Comparison of ENCODE assay signal across 1 cellular context in the genomic region with DNA sequence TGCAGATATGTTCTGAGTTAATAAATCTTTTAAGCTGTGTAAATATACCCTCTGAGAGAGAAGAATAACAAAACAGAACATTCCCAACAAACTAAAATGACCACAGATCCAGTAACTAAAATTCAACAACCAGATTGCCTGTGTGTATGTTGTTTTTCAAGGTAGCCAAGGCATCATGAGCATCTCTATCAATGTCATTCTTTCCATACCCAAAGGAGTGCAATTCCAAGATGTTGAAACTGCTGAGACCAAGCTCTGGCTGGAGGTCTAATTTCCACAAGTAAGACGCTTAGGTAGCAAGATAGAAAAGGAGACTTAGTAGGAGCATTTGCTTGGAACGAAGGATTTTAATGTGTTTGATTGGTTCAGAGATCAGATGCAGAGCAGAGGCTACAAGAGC.
TF ChIP-seq lines count a peak whose summit lies in the region.

No MANE protein-coding gene starts in this region.

TF ChIP-seq in IMR-90, 13 proteins besides CTCF, POLR2A, EP300 and RAD21:
- no peak for TF ChIP-seq CHD1 (IDR thresholded peaks at IDR 0.05; ENCODE audit: low read depth, low read length)
- no peak for TF ChIP-seq MAZ (IDR thresholded peaks at IDR 0.05; ENCODE audit: borderline replicate concordance, low read depth, low read length)
TF ChIP-seq in IMR-90: peak in this region for 0.
